In the genomic region with DNA sequence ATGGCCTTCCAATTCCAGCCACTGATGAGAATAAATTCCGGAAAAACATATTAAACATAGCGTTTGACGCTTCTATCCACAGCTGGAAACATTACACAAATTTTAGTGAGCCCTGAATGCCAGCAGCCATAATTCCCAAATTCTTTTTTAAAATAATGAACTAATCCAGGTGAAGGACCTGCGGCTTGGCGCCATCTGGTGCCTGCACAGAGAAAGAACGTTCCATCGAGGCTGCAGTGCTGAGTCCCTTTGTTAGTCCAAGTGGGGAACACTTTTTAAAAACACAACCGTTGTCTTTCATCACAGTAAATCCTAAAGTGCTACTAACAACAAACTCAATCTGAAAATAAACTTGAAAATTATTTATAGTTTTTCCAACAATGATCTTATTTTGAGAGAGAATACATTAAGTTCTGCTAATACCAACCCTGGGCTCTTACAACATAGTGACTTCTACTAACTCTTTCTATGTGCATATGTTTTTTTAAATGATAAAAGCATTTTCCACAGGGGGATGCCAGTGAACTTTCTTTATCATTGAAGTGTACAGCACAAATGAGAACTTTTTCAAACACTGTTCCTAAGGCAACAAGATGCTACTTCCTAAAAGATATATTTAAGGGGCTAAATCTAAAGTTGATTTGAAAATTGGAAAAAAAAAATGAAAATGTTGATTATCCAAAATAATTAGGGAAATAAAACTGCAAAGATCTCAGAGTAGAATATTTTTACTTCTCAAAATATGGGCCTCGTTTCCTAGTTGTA, we compare ENCODE assay signal across 8 cellular contexts.
A peak's percentile ranks its signal among the peaks of the same experiment; 100 is the strongest.
DNase-seq lines count a peak whose midpoint lies in the region; ATAC-seq, FAIRE-seq and TF ChIP-seq lines count a peak whose summit lies in the region.

No MANE protein-coding gene starts in this region.

- H3K79me2 ChIP-seq in PC-3 (ENCODE audit: low read length), result no peaks in the 10 kb centered on the region

- H3K79me1 ChIP-seq in neuronal stem cell (ENCODE audit: low read depth, low read length), result no peaks in the 10 kb centered on the region

- no peaks in the 10 kb centered on the region for H3K9me2 ChIP-seq in PC-3 (replicated peaks; ENCODE audit: low read length)

- H2BK15ac ChIP-seq in neuronal stem cell (ENCODE audit: low read length), result no peak overlapping the region

- no TSS peak for BruUV-seq in PC-3 (replicated peaks; lab: Mats Ljungman, UMichigan)

- no peak for FAIRE-seq in D721Med (lab: Jason Lieb, UNC)

- H3K4me3 ChIP-seq in HAP-1 (no peak overlapping the region), PC-3 (ENCODE audit: low read length) (no peak overlapping the region), epithelial cell of proximal tubule (ENCODE audit: low read depth, low read length) (no peak overlapping the region), neuronal stem cell (ENCODE audit: low read length in 2 of 2) (no peak overlapping the region)
- H3K4me3 ChIP-seq in effector memory CD4-positive, alpha-beta T cell (ENCODE audit: insufficient read depth, low read depth, low read length, poor library complexity, severe bottlenecking), result no peak overlapping the region

- intact Hi-C loops in PC-3 (cut with micrococcal nuclease), result loop anchor here (2.0 to 10.0 kb wide), 5 partner anchors 291 to 669 kb away; no protein-coding TSS in a partner anchor

- TF ChIP-seq CTCF in D721Med (IDR thresholded peaks at IDR 0.05; ENCODE audit: insufficient read depth, missing control alignments), result peak; percentile 73
- TF ChIP-seq CTCF in PC-3 (conservative IDR thresholded peaks at IDR 0.05; ENCODE audit: low read depth, low read length), result peak; percentile 88
- TF ChIP-seq CTCF in epithelial cell of proximal tubule (conservative IDR thresholded peaks at IDR 0.05; ENCODE audit: low read depth, low read length), result peak; percentile 89

- no peak overlapping the region for H2AK5ac ChIP-seq in neuronal stem cell (ENCODE audit: low read depth, low read length)

- H3K27me3 ChIP-seq in HAP-1 (ENCODE audit: low read depth) (no peaks in the 10 kb centered on the region), PC-3 (ENCODE audit: low read length) (no peaks in the 10 kb centered on the region), neuronal stem cell (ENCODE audit: control insufficient read depth in 3 of 3, insufficient read depth in 3 of 3, low read depth in 1 of 3, low read length in 3 of 3) (no peaks in the 10 kb centered on the region)
- H3K27me3 ChIP-seq in effector memory CD4-positive, alpha-beta T cell (replicated peaks; ENCODE audit: control insufficient read depth, insufficient read depth, low read length, poor library complexity, severe bottlenecking), result no peaks in the 10 kb centered on the region

- H3K9me3 ChIP-seq in HAP-1, result no peaks in the 10 kb centered on the region
- no peaks in the 10 kb centered on the region for H3K9me3 ChIP-seq in PC-3 (ENCODE audit: low read length)
- H3K9me3 ChIP-seq in neuronal stem cell (replicated peaks in 1 of 2; ENCODE audit: control insufficient read depth in 2 of 2, insufficient read depth in 1 of 2, low read depth in 1 of 2, low read length in 2 of 2), result peaks cover 0 to 5% of the 10 kb centered on the region in 2 donors
- no peaks in the 10 kb centered on the region for H3K9me3 ChIP-seq in effector memory CD4-positive, alpha-beta T cell (ENCODE audit: control insufficient read depth, low read length)

- ATAC-seq in PC-3 (peak; percentile 65), GM18861 (IDR thresholded peaks at IDR 0.05; ENCODE audit: unreplicated experiment) (no peak)

- POLR2A ChIA-PET in PC-3 (lab: Charles Lee; ENCODE audit: unreplicated experiment), result no interaction called here

- H3K27ac ChIP-seq in PC-3 (ENCODE audit: low read length) (no peak overlapping the region), neuronal stem cell (replicated peaks; ENCODE audit: low read length) (no peak overlapping the region)
- H3K27ac ChIP-seq in effector memory CD4-positive, alpha-beta T cell (ENCODE audit: insufficient read depth, low read length, poor library complexity, severe bottlenecking), result no peak overlapping the region

- in situ Hi-C loops in HAP-1 (cut with MboI; ENCODE audit: low sequenced_read_pairs), result loop anchor here (10.0 kb wide), 1 partner anchor 659 kb away; a partner anchor contains a TSS

- no peak overlapping the region for H2BK5ac ChIP-seq in neuronal stem cell (ENCODE audit: low read length)

- no peaks in the 10 kb centered on the region for H3F3A ChIP-seq in PC-3 (ENCODE audit: low read length, unreplicated experiment)

- H3K4ac ChIP-seq in neuronal stem cell (ENCODE audit: low read length), result no peak overlapping the region

- H3K4me1 ChIP-seq in HAP-1, result no peaks in the 10 kb centered on the region
- peaks cover 12% of the 10 kb centered on the region for H3K4me1 ChIP-seq in PC-3 (ENCODE audit: insufficient read depth, low read length)
- peaks cover 0 to 12% of the 10 kb centered on the region in 2 donors for H3K4me1 ChIP-seq in neuronal stem cell (ENCODE audit: control insufficient read depth in 2 of 2, insufficient read depth in 1 of 2, low read depth in 1 of 2, low read length in 2 of 2)
- H3K4me1 ChIP-seq in effector memory CD4-positive, alpha-beta T cell (ENCODE audit: control insufficient read depth, insufficient read depth, low read length, poor library complexity, severe bottlenecking), result no peaks in the 10 kb centered on the region

- H3K36me3 ChIP-seq in HAP-1 (replicated peaks) (no peaks in the 10 kb centered on the region), PC-3 (ENCODE audit: low read depth, low read length) (no peaks in the 10 kb centered on the region), neuronal stem cell (replicated peaks in 1 of 2; ENCODE audit: control insufficient read depth in 2 of 2, insufficient read depth in 2 of 2, low read length in 2 of 2) (no peaks in the 10 kb centered on the region)
- no peaks in the 10 kb centered on the region for H3K36me3 ChIP-seq in effector memory CD4-positive, alpha-beta T cell (ENCODE audit: control insufficient read depth, insufficient read depth, low read length)

- no peak overlapping the region for H2BK120ac ChIP-seq in neuronal stem cell (ENCODE audit: low read depth, low read length)

- no peak overlapping the region for H3K4me2 ChIP-seq in PC-3 (ENCODE audit: low read length)
- no peak overlapping the region for H3K4me2 ChIP-seq in neuronal stem cell (ENCODE audit: insufficient read depth, low read length, poor library complexity, severe bottlenecking)

- no peak overlapping the region for H2BK12ac ChIP-seq in neuronal stem cell (ENCODE audit: low read length)

- CTCF ChIA-PET in PC-3 (lab: Charles Lee), result no interaction called here

- H3K23ac ChIP-seq in neuronal stem cell (ENCODE audit: low read depth, low read length, poor library complexity), result no peak overlapping the region

- H3K18ac ChIP-seq in neuronal stem cell (ENCODE audit: low read length), result no peak overlapping the region

- no CpG with 5 or more reads among the region's 9 CpGs for WGBS in neuronal stem cell (ENCODE audit: extremely low coverage in 2 of 2, insufficient read length in 2 of 2, insufficient replicate concordance in 1 of 2), 2 donors

- DNase-seq in D721Med (ENCODE audit: insufficient read length, low spot score) (no peak), HAP-1 (ENCODE audit: low spot score in 2 of 2) (peak; percentile 34 to 55), PC-3 (peak; percentile 52), epithelial cell of proximal tubule (ENCODE audit: low read depth) (no peak), neuronal stem cell (ENCODE audit: low spot score) (peak; percentile 12), SKM-1 treated with dmso at 0.1 percent for 144 hours (lab: John Stamatoyannopoulos, UW; ENCODE audit: unreplicated experiment) (no peak)
- DNase-seq in effector memory CD4-positive, alpha-beta T cell, result no peak

- H3K9ac ChIP-seq in PC-3 (ENCODE audit: low read length) (no peak overlapping the region), neuronal stem cell (ENCODE audit: low read depth, low read length, poor library complexity) (no peak overlapping the region)

- H4K8ac ChIP-seq in neuronal stem cell (ENCODE audit: low read depth, low read length), result no peak overlapping the region

- no peak overlapping the region for H3K14ac ChIP-seq in neuronal stem cell (ENCODE audit: low read length)

- H2AFZ ChIP-seq in PC-3 (ENCODE audit: low read length), result no peak overlapping the region
- no peak overlapping the region for H2AFZ ChIP-seq in neuronal stem cell (ENCODE audit: low read length)

- H4K20me1 ChIP-seq in PC-3 (ENCODE audit: low read length), result no peaks in the 10 kb centered on the region

- no peak overlapping the region for H4K91ac ChIP-seq in neuronal stem cell (ENCODE audit: low read depth, low read length, poor library complexity)

Comparison
In these comparisons a context has a peak if more than half of its experiments do, and no peak if none do; other contexts are left out.
1. DNase-seq: peak in HAP-1 (2 of 2), PC-3 (single experiment) and neuronal stem cell (single experiment); none in D721Med (single experiment), epithelial cell of proximal tubule (single experiment), effector memory CD4-positive, alpha-beta T cell (0 of 3) and SKM-1 treated with dmso at 0.1 percent for 144 hours (single experiment).
2. Peak in every context shown above with its lines, with median percentiles within 50 percentile points of each other: CTCF ChIP-seq.